ENCODE assay signal across 1 cellular context in the genomic region with DNA sequence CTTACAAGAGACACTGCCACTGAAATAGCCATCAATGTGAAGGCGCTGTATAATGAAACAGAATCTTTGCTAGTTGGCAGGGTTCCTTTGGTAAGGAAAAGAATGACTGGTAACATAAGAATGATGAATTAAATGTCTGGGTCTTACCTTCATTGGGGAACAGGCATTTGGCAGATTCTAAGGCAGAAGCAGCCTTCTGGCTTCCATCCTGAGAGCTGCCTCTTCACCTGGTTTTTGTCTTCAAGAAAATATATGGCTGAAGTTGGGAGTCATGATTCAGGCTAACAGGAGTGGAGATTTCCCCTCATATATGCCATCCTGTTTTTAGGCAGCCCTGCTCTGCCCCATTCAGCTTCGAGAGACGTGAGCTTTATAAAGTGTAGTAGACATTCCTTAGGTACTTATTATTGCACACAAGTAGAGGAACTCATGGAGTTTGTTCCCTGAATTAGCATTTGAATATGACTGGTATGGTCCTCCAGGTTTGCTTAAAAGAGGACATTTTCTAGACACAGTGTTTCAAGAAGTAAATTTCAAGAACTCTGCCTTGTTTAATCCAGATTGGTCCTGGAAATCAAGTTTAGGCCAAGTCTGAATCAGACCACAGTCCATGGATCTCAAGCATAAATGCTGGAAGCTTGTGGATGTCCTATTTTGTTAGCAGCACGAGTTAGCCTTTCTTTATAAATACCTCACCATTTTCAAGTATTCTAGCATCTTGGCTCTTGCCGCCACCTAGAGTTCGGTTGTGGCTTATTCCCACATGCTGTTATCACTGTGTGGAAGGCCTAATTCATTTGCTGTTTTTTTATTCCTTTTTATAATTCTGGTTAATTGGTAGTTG.
TF ChIP-seq lines count a peak whose summit lies in the region.

No MANE protein-coding gene starts in this region.

TF ChIP-seq in HepG2, 621 proteins besides CTCF, POLR2A, EP300 and RAD21 (continued from another document):
- TF ChIP-seq, protein P1, sequence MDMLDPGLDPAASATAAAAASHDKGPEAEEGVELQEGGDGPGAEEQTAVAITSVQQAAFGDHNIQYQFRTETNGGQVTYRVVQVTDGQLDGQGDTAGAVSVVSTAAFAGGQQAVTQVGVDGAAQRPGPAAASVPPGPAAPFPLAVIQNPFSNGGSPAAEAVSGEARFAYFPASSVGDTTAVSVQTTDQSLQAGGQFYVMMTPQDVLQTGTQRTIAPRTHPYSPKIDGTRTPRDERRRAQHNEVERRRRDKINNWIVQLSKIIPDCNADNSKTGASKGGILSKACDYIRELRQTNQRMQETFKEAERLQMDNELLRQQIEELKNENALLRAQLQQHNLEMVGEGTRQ (IDR thresholded peaks at IDR 0.05; ENCODE audit: low read depth, low read length): no peak
- TF ChIP-seq, protein P1 (CRISPR knock-in tag; IDR thresholded peaks at IDR 0.05; ENCODE audit: borderline replicate concordance): no peak
- TF ChIP-seq NCOA1 (CRISPR knock-in tag; IDR thresholded peaks at IDR 0.05): no peak
